ENCODE assay signal across 13 cellular contexts in genomic region chr4:793941-794621, GRCh38. TPM values are rescaled to one million over a fixed set of nuclear protein-coding genes. Genes with fewer than 3 reads are reported as not detected.
A peak's percentile ranks its signal among the peaks of the same experiment; 100 is the strongest.
DNase-seq lines count a peak whose midpoint lies in the region; ATAC-seq and TF ChIP-seq lines count a peak whose summit lies in the region.
"Had no signal": no experiment of that assay in that cellular context is flagged by ENCODE, and none has a peak within 500 bp of the region (broad histone marks: within the 10 kb centered on the region; RNA-seq: fewer than 3 reads in every experiment).

No MANE protein-coding gene starts in this region.

- H4K20me1 ChIP-seq in DOHH2 (ENCODE audit: control insufficient read depth, insufficient read depth, low read depth, low read length), result no peaks in the 10 kb centered on the region

- H3K27ac Mint-ChIP-seq in activated T-helper 1 cell treated with anti-CD3 and anti-CD28 coated beads, Interleukin-12 subunit alpha, Interleukin-12 subunit beta, Interleukin-2, Interleukin-4 antibody, amounts not matched to agents 30 ng/mL and 10 ng/mL and 1 ng/mL, durations not matched to agents 14 hours and 24 hours and 36 hours, result peak overlapping the region; percentile 18
- H3K27ac Mint-ChIP-seq in naive thymus-derived CD4-positive, alpha-beta T cell, result peak overlapping the region in 1 of 9 donors; percentile 53
- H3K27ac Mint-ChIP-seq: activated CD4-positive, alpha-beta memory T cell treated with anti-CD3 and anti-CD28 coated beads for 36 hours; natural killer cell treated with Interleukin-12 subunit alpha and Interleukin-12 subunit beta and Interleukin-15 and Interleukin-18, amount 100 ng/mL, for 72 hours had no signal

- no peaks in the 10 kb centered on the region for H3K9me3 Mint-ChIP-seq in activated T-helper 1 cell treated with anti-CD3 and anti-CD28 coated beads, Interleukin-12 subunit alpha, Interleukin-12 subunit beta, Interleukin-2, Interleukin-4 antibody, amounts not matched to agents 30 ng/mL and 10 ng/mL and 1 ng/mL, durations not matched to agents 14 hours and 24 hours and 36 hours
- H3K9me3 Mint-ChIP-seq in naive thymus-derived CD4-positive, alpha-beta T cell, result no peaks in the 10 kb centered on the region
- H3K9me3 Mint-ChIP-seq: activated CD4-positive, alpha-beta memory T cell treated with anti-CD3 and anti-CD28 coated beads for 36 hours; natural killer cell treated with Interleukin-12 subunit alpha and Interleukin-12 subunit beta and Interleukin-15 and Interleukin-18, amount 100 ng/mL, for 72 hours had no signal

- no peak for DNase-seq in activated T-helper 1 cell treated with anti-CD3 and anti-CD28 coated beads, Interleukin-12 subunit alpha, Interleukin-12 subunit beta, Interleukin-2, Interleukin-4 antibody, amounts not matched to agents 30 ng/mL and 10 ng/mL and 1 ng/mL, durations not matched to agents 14 hours and 24 hours and 36 hours (ENCODE audit: low spot score)
- DNase-seq in naive thymus-derived CD4-positive, alpha-beta T cell, result no peak
- DNase-seq in superior temporal gyrus (ENCODE audit: extremely low spot score) (no peak), glomerular visceral epithelial cell (ENCODE audit: extremely low spot score) (no peak)
- DNase-seq: activated CD4-positive, alpha-beta memory T cell treated with anti-CD3 and anti-CD28 coated beads for 36 hours; trophoblast cell had no signal

- H3K4me2 ChIP-seq in DOHH2 (ENCODE audit: low read length), result peak overlapping the region; percentile 96

- H3K79me2 ChIP-seq in DOHH2 (ENCODE audit: control insufficient read depth, low read length), result 0 out of 2 replicates have a peak, but pooled peaks cover 2% of the 10 kb centered on the region

- POLR2A ChIA-PET in naive thymus-derived CD4-positive, alpha-beta T cell (lab: Charles Lee), result interaction anchor here (0.6 to 1.3 kb wide), 2 partner anchors 11 to 986 kb away, joined by 3 read pairs; no protein-coding TSS in a partner anchor

- peaks cover 44% of the 10 kb centered on the region for H3K27me3 Mint-ChIP-seq in activated T-helper 1 cell treated with anti-CD3 and anti-CD28 coated beads, Interleukin-12 subunit alpha, Interleukin-12 subunit beta, Interleukin-2, Interleukin-4 antibody, amounts not matched to agents 30 ng/mL and 10 ng/mL and 1 ng/mL, durations not matched to agents 14 hours and 24 hours and 36 hours (ENCODE audit: insufficient read depth)
- peaks cover 31 to 47% (median 39%) of the 10 kb centered on the region in 5 donors for H3K27me3 Mint-ChIP-seq in naive thymus-derived CD4-positive, alpha-beta T cell

- CTCF ChIA-PET in naive thymus-derived CD4-positive, alpha-beta T cell (lab: Charles Lee), result no interaction called here

- peaks cover 38% of the 10 kb centered on the region for H3F3A ChIP-seq in DOHH2 (ENCODE audit: control insufficient read depth, insufficient read depth)

- H3K9me3 ChIP-seq in DOHH2 (ENCODE audit: control insufficient read depth, insufficient read depth, low read length), result no peaks in the 10 kb centered on the region
- no peaks in the 10 kb centered on the region for H3K9me3 ChIP-seq in naive thymus-derived CD4-positive, alpha-beta T cell (ENCODE audit: control insufficient read depth in 2 of 3, low read length in 3 of 3)

- peaks cover 16% of the 10 kb centered on the region for H3K4me1 Mint-ChIP-seq in activated T-helper 1 cell treated with anti-CD3 and anti-CD28 coated beads, Interleukin-12 subunit alpha, Interleukin-12 subunit beta, Interleukin-2, Interleukin-4 antibody, amounts not matched to agents 30 ng/mL and 10 ng/mL and 1 ng/mL, durations not matched to agents 14 hours and 24 hours and 36 hours (ENCODE audit: low read depth)
- peaks cover 17 to 31% (median 23%) of the 10 kb centered on the region in 7 donors for H3K4me1 Mint-ChIP-seq in naive thymus-derived CD4-positive, alpha-beta T cell

- ATAC-seq in GM21529 (IDR thresholded peaks at IDR 0.05; ENCODE audit: unreplicated experiment), result peak; percentile 42
- no peak for ATAC-seq in naive thymus-derived CD4-positive, alpha-beta T cell
- ATAC-seq in GM19467 (IDR thresholded peaks at IDR 0.05; ENCODE audit: unreplicated experiment), result no peak
- ATAC-seq in GM19023 (IDR thresholded peaks at IDR 0.05; ENCODE audit: unreplicated experiment), result no peak
- ATAC-seq: natural killer cell treated with Interleukin-12 subunit alpha and Interleukin-12 subunit beta and Interleukin-15 and Interleukin-18, amount 100 ng/mL, for 72 hours had no signal

- H3K4me1 ChIP-seq in DOHH2 (ENCODE audit: control insufficient read depth, low read length), result peaks cover 78% of the 10 kb centered on the region
- peaks cover 6 to 19% of the 10 kb centered on the region in 2 donors for H3K4me1 ChIP-seq in naive thymus-derived CD4-positive, alpha-beta T cell (ENCODE audit: control insufficient read depth in 2 of 2, insufficient read depth in 2 of 2, low read length in 2 of 2)

- H3K27ac ChIP-seq in DOHH2 (ENCODE audit: low read depth, low read length), result peak overlapping the region; percentile 97
- H3K27ac ChIP-seq in naive thymus-derived CD4-positive, alpha-beta T cell (ENCODE audit: low read depth, low read length), result no peak overlapping the region

- no peaks in the 10 kb centered on the region for H3K36me3 Mint-ChIP-seq in activated T-helper 1 cell treated with anti-CD3 and anti-CD28 coated beads, Interleukin-12 subunit alpha, Interleukin-12 subunit beta, Interleukin-2, Interleukin-4 antibody, amounts not matched to agents 30 ng/mL and 10 ng/mL and 1 ng/mL, durations not matched to agents 14 hours and 24 hours and 36 hours (ENCODE audit: low read depth)
- peaks cover 0 to 3% (median 0%) of the 10 kb centered on the region in 5 donors for H3K36me3 Mint-ChIP-seq in naive thymus-derived CD4-positive, alpha-beta T cell
- H3K36me3 Mint-ChIP-seq: activated CD4-positive, alpha-beta memory T cell treated with anti-CD3 and anti-CD28 coated beads for 36 hours; natural killer cell treated with Interleukin-12 subunit alpha and Interleukin-12 subunit beta and Interleukin-15 and Interleukin-18, amount 100 ng/mL, for 72 hours had no signal

- intact Hi-C loops in activated T-helper 1 cell treated with anti-CD3 and anti-CD28 coated beads, Interleukin-12 subunit alpha, Interleukin-12 subunit beta, Interleukin-2, Interleukin-4 antibody, amounts not matched to agents 30 ng/mL and 10 ng/mL and 1 ng/mL, durations not matched to agents 14 hours and 24 hours and 36 hours (cut with micrococcal nuclease), result no loop called here
- intact Hi-C loops in naive thymus-derived CD4-positive, alpha-beta T cell (cut with micrococcal nuclease), result no loop called here

- H3K9me2 ChIP-seq in DOHH2 (replicated peaks; ENCODE audit: control insufficient read depth, low read length), result no peaks in the 10 kb centered on the region

- H3K27me3 ChIP-seq in DOHH2 (ENCODE audit: control insufficient read depth, low read length), result no peaks in the 10 kb centered on the region
- H3K27me3 ChIP-seq in naive thymus-derived CD4-positive, alpha-beta T cell (ENCODE audit: control insufficient read depth in 2 of 2, insufficient read depth in 2 of 2, low read length in 2 of 2), result peaks cover 5 to 18% of the 10 kb centered on the region in 2 donors

- no peaks in the 10 kb centered on the region for H3K36me3 ChIP-seq in DOHH2 (ENCODE audit: control insufficient read depth, low read length)
- no peaks in the 10 kb centered on the region for H3K36me3 ChIP-seq in naive thymus-derived CD4-positive, alpha-beta T cell (ENCODE audit: control insufficient read depth in 2 of 3, insufficient read depth in 3 of 3, low read length in 3 of 3)

- no peak overlapping the region for H3K4me3 Mint-ChIP-seq in activated T-helper 1 cell treated with anti-CD3 and anti-CD28 coated beads, Interleukin-12 subunit alpha, Interleukin-12 subunit beta, Interleukin-2, Interleukin-4 antibody, amounts not matched to agents 30 ng/mL and 10 ng/mL and 1 ng/mL, durations not matched to agents 14 hours and 24 hours and 36 hours
- peak overlapping the region; percentile 1 to 82 (median 54) for H3K4me3 Mint-ChIP-seq in naive thymus-derived CD4-positive, alpha-beta T cell
- H3K4me3 Mint-ChIP-seq: natural killer cell treated with Interleukin-12 subunit alpha and Interleukin-12 subunit beta and Interleukin-15 and Interleukin-18, amount 100 ng/mL, for 72 hours had no signal

- TF ChIP-seq CTCF in DOHH2 (IDR thresholded peaks at IDR 0.05; ENCODE audit: low read depth, low read length, poor library complexity, severe bottlenecking), result no peak

- peak overlapping the region; percentile 76 for H3K4me3 ChIP-seq in DOHH2 (ENCODE audit: low read length)
- H3K4me3 ChIP-seq in naive thymus-derived CD4-positive, alpha-beta T cell (ENCODE audit: low read length), result no peak overlapping the region

RNA-seq across cellular contexts. Expression of gene CPLX1, which starts 31.8 kb away (rescaled TPM):
- total RNA-seq in activated T-helper 1 cell treated with anti-CD3 and anti-CD28 coated beads, Interleukin-12 subunit alpha, Interleukin-12 subunit beta, Interleukin-2, Interleukin-4 antibody, amounts not matched to agents 30 ng/mL and 10 ng/mL and 1 ng/mL, durations not matched to agents 14 hours and 24 hours and 36 hours, result 1.3 and 1.5 TPM in 2 replicates
- total RNA-seq in naive thymus-derived CD4-positive, alpha-beta T cell, result 1 to 10 TPM in 2 of 5 experiments, under 1 TPM in 2, not detected in 1; 0.22 to 1.9 (median 1.1) TPM
- polyA plus RNA-seq in naive thymus-derived CD4-positive, alpha-beta T cell, result under 1 TPM; 0.17 to 0.35 TPM
- total RNA-seq: fibroblast of villous mesenchyme; natural killer cell treated with Interleukin-12 subunit alpha and Interleukin-12 subunit beta and Interleukin-15 and Interleukin-18, amount 100 ng/mL, for 72 hours; smooth muscle cell had no signal
- polyA plus RNA-seq: smooth muscle cell had no signal
